Comparison of ENCODE assay signal across 8 cellular contexts in genomic region chr3:4584537-4585249, GRCh38.
DNase-seq lines count a peak whose midpoint lies in the region; ATAC-seq and TF ChIP-seq lines count a peak whose summit lies in the region.

No MANE protein-coding gene starts in this region.

- no peaks in the 10 kb centered on the region for H3K27me3 Mint-ChIP-seq in CD14-positive monocyte (ENCODE audit: low read depth in 3 of 3)
- no peaks in the 10 kb centered on the region for H3K27me3 Mint-ChIP-seq in effector memory CD8-positive, alpha-beta T cell
- H3K27me3 Mint-ChIP-seq in osteocyte (ENCODE audit: unreplicated experiment), result no peaks in the 10 kb centered on the region

- peak overlapping the region; percentile 31 to 71 (median 52) for H3K27ac ChIP-seq in Peyer's patch

- H3K9me3 Mint-ChIP-seq in CD14-positive monocyte (no peaks in the 10 kb centered on the region), osteocyte (ENCODE audit: unreplicated experiment) (no peaks in the 10 kb centered on the region)
- H3K9me3 Mint-ChIP-seq in effector memory CD8-positive, alpha-beta T cell, result no peaks in the 10 kb centered on the region

- no peaks in the 10 kb centered on the region for H3K27me3 ChIP-seq in Peyer's patch

- H3K27ac Mint-ChIP-seq in CD14-positive monocyte (peak overlapping the region; percentile 77 to 94 (median 89)), osteocyte (ENCODE audit: unreplicated experiment) (peak overlapping the region; percentile 93)
- H3K27ac Mint-ChIP-seq in effector memory CD8-positive, alpha-beta T cell, result peak overlapping the region; percentile 93 to 96

- H3K4me3 ChIP-seq in Peyer's patch, result peak overlapping the region in 3 of 4 donors; percentile 15 to 26 (median 22)

- peak; percentile 46 for ATAC-seq in GM21423 (IDR thresholded peaks at IDR 0.05; ENCODE audit: unreplicated experiment)
- peak; percentile 40 for ATAC-seq in effector memory CD8-positive, alpha-beta T cell (replicated peaks)
- no peak for ATAC-seq in HG02763 (IDR thresholded peaks at IDR 0.05; ENCODE audit: unreplicated experiment)

- no peak for TF ChIP-seq POLR2A in Peyer's patch (IDR thresholded peaks at IDR 0.05)

- H3K36me3 Mint-ChIP-seq in CD14-positive monocyte, result peaks cover 3% of the 10 kb centered on the region in 2 donors
- peaks cover 7% of the 10 kb centered on the region for H3K36me3 Mint-ChIP-seq in effector memory CD8-positive, alpha-beta T cell (ENCODE audit: insufficient read depth)
- H3K36me3 Mint-ChIP-seq in osteocyte (ENCODE audit: unreplicated experiment), result no peaks in the 10 kb centered on the region

- H3K36me3 ChIP-seq in Peyer's patch, result no peaks in the 10 kb centered on the region

- H3K4me1 Mint-ChIP-seq in CD14-positive monocyte, result peaks cover 80% of the 10 kb centered on the region
- H3K4me1 Mint-ChIP-seq in effector memory CD8-positive, alpha-beta T cell (ENCODE audit: low read depth in 2 of 2), result peaks cover 37 to 75% of the 10 kb centered on the region in 2 donors
- peaks cover 47% of the 10 kb centered on the region for H3K4me1 Mint-ChIP-seq in osteocyte (ENCODE audit: unreplicated experiment)

- intact Hi-C loops in CD14-positive monocyte (cut with micrococcal nuclease), result loop anchor here in 1 of 2 donors (5.0 kb wide), 1 partner anchor 67 kb away; no protein-coding TSS in a partner anchor

- DNase-seq in CD14-positive monocyte (ENCODE audit: low spot score), result no peak
- DNase-seq in Peyer's patch, result peak in 1 of 3 donors; percentile 49
- no peak for DNase-seq in effector memory CD8-positive, alpha-beta T cell
- no peak for DNase-seq in osteocyte (ENCODE audit: extremely low spot score, unreplicated experiment)
- no peak for DNase-seq in NCI-H1092 treated with DMSO at 0.1 percent for 48 hours (lab: John Stamatoyannopoulos, UW)
- DNase-seq in SHP77 treated with DMSO at 0.1 percent for 48 hours (lab: John Stamatoyannopoulos, UW), result no peak

- peaks cover 0 to 11% (median 0%) of the 10 kb centered on the region in 4 donors for H3K4me1 ChIP-seq in Peyer's patch

- H3K9me3 ChIP-seq in Peyer's patch, result no peaks in the 10 kb centered on the region

- no peak for TF ChIP-seq CTCF in CD14-positive monocyte (IDR thresholded peaks at IDR 0.05)
- peak in 4 of 6 experiments; percentile 4 to 13 (median 10) for TF ChIP-seq CTCF in Peyer's patch (IDR thresholded peaks at IDR 0.05)
- peak; percentile 49 for TF ChIP-seq CTCF in osteocyte (IDR thresholded peaks at IDR 0.05)

- H3K4me3 Mint-ChIP-seq in CD14-positive monocyte (peak overlapping the region; percentile 80 to 99), osteocyte (ENCODE audit: unreplicated experiment) (peak overlapping the region; percentile 56)
- H3K4me3 Mint-ChIP-seq in effector memory CD8-positive, alpha-beta T cell, result peak overlapping the region; percentile 82 to 83
